In the genomic region with DNA sequence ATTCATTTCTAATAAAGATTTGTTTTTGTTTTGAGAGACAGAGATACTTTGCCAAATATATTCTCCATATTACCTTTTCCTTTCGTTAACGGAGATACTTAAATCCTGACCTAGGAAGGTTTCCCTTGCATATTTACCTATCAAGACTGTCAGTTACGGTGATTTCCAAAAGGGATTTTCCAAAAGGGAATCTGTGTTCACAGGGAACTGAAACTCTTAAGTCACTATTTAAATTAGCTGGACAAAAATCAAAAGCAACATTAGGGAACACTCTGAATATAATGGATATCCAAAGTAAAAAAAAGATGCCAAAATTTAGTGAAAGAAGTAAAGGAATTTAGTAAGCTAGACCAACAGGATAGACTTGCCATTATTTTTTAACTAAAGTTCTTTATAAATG, we compare ENCODE assay signal across 9 cellular contexts. TPM values are rescaled to one million over a fixed set of nuclear protein-coding genes. Genes with fewer than 3 reads are reported as not detected.
DNase-seq lines count a peak whose midpoint lies in the region; ATAC-seq and TF ChIP-seq lines count a peak whose summit lies in the region.
"Had no signal": no experiment of that assay in that cellular context is flagged by ENCODE, and none has a peak within 500 bp of the region (broad histone marks: within the 10 kb centered on the region; RNA-seq: fewer than 3 reads in every experiment).

No MANE protein-coding gene starts in this region.

- 21 to 59% methylated on average over 3 of the region's 3 CpGs for WGBS in gastroesophageal sphincter (ENCODE audit: low coverage in 1 of 2), 2 donors

- no peaks in the 10 kb centered on the region for H3K27me3 ChIP-seq in gastroesophageal sphincter
- H3K27me3 ChIP-seq in skeletal muscle tissue (ENCODE audit: control insufficient read depth in 3 of 3, insufficient read depth in 3 of 3, low read length in 3 of 3) = no peaks in the 10 kb centered on the region

- H3K9me3 ChIP-seq in gastroesophageal sphincter (no peaks in the 10 kb centered on the region), skeletal muscle tissue (ENCODE audit: control insufficient read depth in 3 of 3, low read length in 3 of 3) (no peaks in the 10 kb centered on the region)

- no peak for TF ChIP-seq POLR2A in gastroesophageal sphincter (IDR thresholded peaks at IDR 0.05)

- no peak for TF ChIP-seq EP300 in gastroesophageal sphincter (IDR thresholded peaks at IDR 0.05)

- TF ChIP-seq CTCF in GM12865 (IDR thresholded peaks at IDR 0.05; ENCODE audit: insufficient read depth, low read depth, low read length, missing control alignments) = no peak
- TF ChIP-seq CTCF in WI38 (IDR thresholded peaks at IDR 0.05; ENCODE audit: low read depth, low read length) = no peak
- TF ChIP-seq CTCF in gastroesophageal sphincter (IDR thresholded peaks at IDR 0.05) = no peak

- H3K4me3 ChIP-seq in GM12865 (ENCODE audit: low read depth, low read length) (peak overlapping the region; percentile 75; the same call in 1 of the 2 replicates), WI38 (ENCODE audit: low read depth, low read length) (peak overlapping the region; percentile 98), gastroesophageal sphincter (peak overlapping the region in 1 of 2 donors; percentile 67), skeletal muscle tissue (ENCODE audit: low read length in 3 of 3) (no peak overlapping the region)

- DNase-seq in GM12865 (ENCODE audit: low read depth) (no peak), anterior cingulate cortex (lab: John Stamatoyannopoulos, UW) (no peak), glomerular visceral epithelial cell (ENCODE audit: extremely low spot score) (no peak)
- DNase-seq: activated CD4-positive, alpha-beta T cell treated with anti-CD3 and anti-CD28 coated beads for 48 hours; NCI-H1048 had no signal

- H3K9ac ChIP-seq in skeletal muscle tissue (ENCODE audit: low read depth in 1 of 3, low read length in 3 of 3) = peak overlapping the region; percentile 16 to 95 (median 95)

- H3K27ac ChIP-seq in gastroesophageal sphincter = peak overlapping the region; percentile 93 to 98 (median 96)
- H3K27ac ChIP-seq in skeletal muscle tissue (ENCODE audit: low read depth, low read length) = peak overlapping the region; percentile 97

- ATAC-seq in gastroesophageal sphincter (no peak), GM19452 (IDR thresholded peaks at IDR 0.05; ENCODE audit: unreplicated experiment) (no peak)

- H3K4me1 ChIP-seq in gastroesophageal sphincter (peaks cover 23 to 84% (median 41%) of the 10 kb centered on the region in 3 donors), skeletal muscle tissue (ENCODE audit: control insufficient read depth in 3 of 3, insufficient read depth in 3 of 3, low read length in 3 of 3) (peaks cover 33 to 49% (median 36%) of the 10 kb centered on the region in 3 donors)

- H3K36me3 ChIP-seq in gastroesophageal sphincter (peaks cover 0 to 9% of the 10 kb centered on the region in 2 donors), skeletal muscle tissue (ENCODE audit: control insufficient read depth in 3 of 3, insufficient read depth in 3 of 3, low read length in 3 of 3) (peaks cover 0 to 16% (median 3%) of the 10 kb centered on the region in 3 donors)

RNA-seq across cellular contexts. Expression of a gene that starts 0.6 kb away (rescaled TPM):
- 100 to 1,000 TPM in 1 of 4 donors, 10 to 100 TPM in 3; 79.4 to 123 (median 88.4) TPM for total RNA-seq in gastroesophageal sphincter
- 33.9 TPM for total RNA-seq in skeletal muscle tissue

Comparison
In these comparisons a context has a peak if more than half of its experiments do, and no peak if none do; other contexts are left out.
1. H3K4me3 ChIP-seq: peak in GM12865 (single experiment) and WI38 (single experiment); none in skeletal muscle tissue (0 of 3).